In genomic region chr11:9688716-9689511, GRCh38 we compare ENCODE assay signal across 8 cellular contexts. TPM values are rescaled to one million over a fixed set of nuclear protein-coding genes. Genes with fewer than 3 reads are reported as not detected.
DNase-seq lines count a peak whose midpoint lies in the region; ATAC-seq and TF ChIP-seq lines count a peak whose summit lies in the region.

No MANE protein-coding gene starts in this region.

- H3K9me3 ChIP-seq in osteoblast (ENCODE audit: low read depth, low read length) = no peaks in the 10 kb centered on the region

- no peaks in the 10 kb centered on the region for H3K27me3 ChIP-seq in BJ (ENCODE audit: control insufficient read depth, insufficient read depth, low read length)
- H3K27me3 ChIP-seq in osteoblast (ENCODE audit: insufficient read depth, low read length) = no peaks in the 10 kb centered on the region

- H4K20me1 ChIP-seq in osteoblast (ENCODE audit: insufficient read depth, low read length) = peaks cover 10% of the 10 kb centered on the region

- POLR2A ChIA-PET in BJ (lab: Charles Lee) = interaction anchor here (0.6 kb wide), 1 partner anchor 139 kb away, joined by 7 read pairs; no protein-coding TSS in a partner anchor

- CTCF ChIA-PET in BJ (lab: Yijun Ruan, JAX) = interaction anchor here (1.1 kb wide), 2 partner anchors 10 to 11 kb away, joined by 3 to 5 read pairs; no protein-coding TSS in a partner anchor

- peak overlapping the region; percentile 34 for H2AFZ ChIP-seq in osteoblast (ENCODE audit: low read length)

- DNase-seq in BJ (ENCODE audit: low read depth) = peak; percentile 30
- DNase-seq in GM19238 (ENCODE audit: insufficient read length, low spot score) = peak; percentile 22
- DNase-seq in SIG-M5 treated with dmso at 0.1 percent for 504 hours (lab: John Stamatoyannopoulos, UW; ENCODE audit: unreplicated experiment) = peak; percentile 71
- DNase-seq in fibroblast of pulmonary artery (ENCODE audit: low read depth) = peak; percentile 95
- peak; percentile 68 for DNase-seq in osteoblast (ENCODE audit: insufficient read length, low spot score, missing footprints)
- no peak for DNase-seq in middle frontal gyrus (ENCODE audit: extremely low spot score, low spot score)
- DNase-seq in DMS 273 (lab: John Stamatoyannopoulos, UW; ENCODE audit: unreplicated experiment) = no peak

- H3K27ac ChIP-seq in osteoblast (ENCODE audit: low read depth, low read length) = peak overlapping the region; percentile 73

- ATAC-seq in HG03159 (IDR thresholded peaks at IDR 0.05; ENCODE audit: unreplicated experiment) = peak; percentile 85

- peak overlapping the region; percentile 63 for H3K4me2 ChIP-seq in osteoblast (ENCODE audit: insufficient read depth, low read length)

- H3K36me3 ChIP-seq in BJ (ENCODE audit: control insufficient read depth, insufficient read depth, low read length) (no peaks in the 10 kb centered on the region), osteoblast (ENCODE audit: insufficient read depth, low read length) (no peaks in the 10 kb centered on the region)

- peaks cover 36% of the 10 kb centered on the region for H3K4me1 ChIP-seq in osteoblast (ENCODE audit: insufficient read depth, low read length)

- H3K4me3 ChIP-seq in BJ (ENCODE audit: low read depth, low read length) = no peak overlapping the region
- peak overlapping the region; percentile 33 for H3K4me3 ChIP-seq in fibroblast of pulmonary artery (replicated peaks; ENCODE audit: low read depth, low read length)
- H3K4me3 ChIP-seq in osteoblast (ENCODE audit: insufficient read depth, low read length) = peak overlapping the region; percentile 24

- TF ChIP-seq CTCF in BJ (IDR thresholded peaks at IDR 0.05; ENCODE audit: insufficient read depth, low read depth, low read length) = no peak
- TF ChIP-seq CTCF in fibroblast of pulmonary artery (IDR thresholded peaks at IDR 0.05; ENCODE audit: low read length, missing control alignments) = no peak
- no peak for TF ChIP-seq CTCF in osteoblast (IDR thresholded peaks at IDR 0.05; ENCODE audit: extremely low read depth, low read depth, low read length)

- peaks cover 67% of the 10 kb centered on the region for H3K79me2 ChIP-seq in osteoblast (ENCODE audit: insufficient read depth, low read length)

RNA-seq across cellular contexts. Expression of gene SWAP70, which starts 25.0 kb away (rescaled TPM):
- 16.6 and 24.7 TPM in 2 replicates for polyA plus RNA-seq in BJ (2011; rRNA removed)
- polyA minus RNA-seq in BJ (2011; rRNA and poly(A)+ RNA removed) = 12.7 and 15.3 TPM in 2 replicates
- 55.4 and 62.2 TPM in 2 replicates for total RNA-seq in osteoblast

Comparison
In these comparisons a context has a peak if more than half of its experiments do, and no peak if none do; other contexts are left out.
1. DNase-seq: peak in BJ (single experiment), GM19238 (single experiment), SIG-M5 treated with dmso at 0.1 percent for 504 hours (single experiment), fibroblast of pulmonary artery (single experiment) and osteoblast (single experiment); none in middle frontal gyrus (single experiment) and DMS 273 (single experiment).